In genomic region chr7:96400518-96400917, GRCh38 we compare ENCODE assay signal across 12 cellular contexts.
"Had no signal": no experiment of that assay in that cellular context is flagged by ENCODE, and none has a peak within 500 bp of the region (broad histone marks: within the 10 kb centered on the region; RNA-seq: fewer than 3 reads in every experiment).

No MANE protein-coding gene starts in this region.

- DNase-seq: activated CD4-positive, alpha-beta T cell treated with anti-CD3 and anti-CD28 coated beads, Interleukin-2, amount 50 U/mL, for 1 hour; activated naive CD4-positive, alpha-beta T cell treated with anti-CD3 and anti-CD28 coated beads, Interleukin-2, amount 10 ng/mL, durations not matched to agents 7 days and 5 days; dorsolateral prefrontal cortex; endodermal cell; hypothalamus; psoas muscle; trophoblast cell had no signal

- H3K9me3 ChIP-seq: psoas muscle, right lobe of liver, suprapubic skin had no signal

- H3K27ac Mint-ChIP-seq: activated naive CD4-positive, alpha-beta T cell treated with anti-CD3 and anti-CD28 coated beads, Interleukin-2, amount 10 ng/mL, durations not matched to agents 7 days and 5 days; endodermal cell; stimulated activated naive CD8-positive, alpha-beta T cell treated with anti-CD3 and anti-CD28 coated beads, Interleukin-15, Interleukin-2, amounts not matched to agents 100 ng/mL and 50 ng/mL, for 24 hours had no signal

- H3K4me1 ChIP-seq: psoas muscle, suprapubic skin had no signal

- ATAC-seq: psoas muscle had no signal

- H3K4me3 ChIP-seq: cardiac muscle cell, dorsolateral prefrontal cortex, psoas muscle, right lobe of liver, suprapubic skin had no signal

- H3K36me3 Mint-ChIP-seq: activated naive CD4-positive, alpha-beta T cell treated with anti-CD3 and anti-CD28 coated beads, Interleukin-2, amount 10 ng/mL, durations not matched to agents 7 days and 5 days had no signal

- H3K4me3 Mint-ChIP-seq: activated naive CD4-positive, alpha-beta T cell treated with anti-CD3 and anti-CD28 coated beads, Interleukin-2, amount 10 ng/mL, durations not matched to agents 7 days and 5 days; endodermal cell; neural crest cell; stimulated activated naive CD8-positive, alpha-beta T cell treated with anti-CD3 and anti-CD28 coated beads, Interleukin-15, Interleukin-2, amounts not matched to agents 100 ng/mL and 50 ng/mL, for 24 hours had no signal

- H3K27me3 ChIP-seq: cardiac muscle cell, right lobe of liver, suprapubic skin had no signal

- H3K36me3 ChIP-seq: cardiac muscle cell, right lobe of liver, suprapubic skin had no signal

- H3K4me1 Mint-ChIP-seq: activated naive CD4-positive, alpha-beta T cell treated with anti-CD3 and anti-CD28 coated beads, Interleukin-2, amount 10 ng/mL, durations not matched to agents 7 days and 5 days; neural crest cell had no signal

- H3K9me3 Mint-ChIP-seq: activated naive CD4-positive, alpha-beta T cell treated with anti-CD3 and anti-CD28 coated beads, Interleukin-2, amount 10 ng/mL, durations not matched to agents 7 days and 5 days; endodermal cell; neural crest cell; stimulated activated naive CD8-positive, alpha-beta T cell treated with anti-CD3 and anti-CD28 coated beads, Interleukin-15, Interleukin-2, amounts not matched to agents 100 ng/mL and 50 ng/mL, for 24 hours had no signal

- H3K27ac ChIP-seq: cardiac muscle cell, dorsolateral prefrontal cortex, psoas muscle, suprapubic skin had no signal
